In genomic region chr13:67230774-67231480, GRCh38 we compare ENCODE assay signal across 8 cellular contexts. TPM values are rescaled to one million over a fixed set of nuclear protein-coding genes. Genes with fewer than 3 reads are reported as not detected.
DNase-seq lines count a peak whose midpoint lies in the region; ATAC-seq, FAIRE-seq and TF ChIP-seq lines count a peak whose summit lies in the region.

No MANE protein-coding gene starts in this region.

- H3K4me2 ChIP-seq in keratinocyte (ENCODE audit: control insufficient read depth, extremely low read depth, insufficient read depth, low read depth, low read length) = peak overlapping the region; percentile 77

- no peak overlapping the region for H3K27ac Mint-ChIP-seq in central memory CD8-positive, alpha-beta T cell (ENCODE audit: low read depth)

- no peak for TF ChIP-seq CTCF in keratinocyte (optimal IDR thresholded peaks at IDR 0.05 in 1 of 3, IDR thresholded peaks at IDR 0.05 in 1 of 3, conservative IDR thresholded peaks at IDR 0.05 in 1 of 3; ENCODE audit: extremely low read depth in 1 of 3, insufficient read depth in 2 of 3, low read length in 3 of 3)

- H2AFZ ChIP-seq in keratinocyte (ENCODE audit: control insufficient read depth, low read length) = peak overlapping the region; percentile 78

- no peaks in the 10 kb centered on the region for H3K36me3 ChIP-seq in SJSA1
- H3K36me3 ChIP-seq in keratinocyte (ENCODE audit: control insufficient read depth in 2 of 2, extremely low read depth in 1 of 2, insufficient read depth in 2 of 2, low read length in 2 of 2) = no peaks in the 10 kb centered on the region

- H3K27ac ChIP-seq in SJSA1 = no peak overlapping the region
- peak overlapping the region; percentile 22 for H3K27ac ChIP-seq in keratinocyte (ENCODE audit: control insufficient read depth, insufficient read depth, low read length)

- H3K4me1 Mint-ChIP-seq in central memory CD8-positive, alpha-beta T cell = peaks cover 6% of the 10 kb centered on the region

- H3K4me3 Mint-ChIP-seq in central memory CD8-positive, alpha-beta T cell = no peak overlapping the region

- H3K4me3 ChIP-seq in SJSA1 = peak overlapping the region; percentile 61
- H3K4me3 ChIP-seq in keratinocyte (ENCODE audit: control insufficient read depth in 2 of 3, extremely low read depth in 1 of 3, insufficient read depth in 2 of 3, low read depth in 1 of 3, low read length in 3 of 3) = peak overlapping the region; percentile 69 to 91 (median 74)

- no peaks in the 10 kb centered on the region for H3K9me3 ChIP-seq in SJSA1 (replicated peaks)
- no peaks in the 10 kb centered on the region for H3K9me3 ChIP-seq in keratinocyte (ENCODE audit: control insufficient read depth, low read depth, low read length)

- H3K27me3 ChIP-seq in SJSA1 (replicated peaks) (no peaks in the 10 kb centered on the region), keratinocyte (ENCODE audit: control insufficient read depth, extremely low read depth, insufficient read depth, low read length) (no peaks in the 10 kb centered on the region)

- dilution Hi-C loops in keratinocyte (cut with MboI; ENCODE audit: extremely low pct_ligation_motif_present, low sequenced_read_pairs) = no loop called here

- ATAC-seq in GM21360 (IDR thresholded peaks at IDR 0.05; ENCODE audit: unreplicated experiment) (peak; percentile 26), HG03575 (IDR thresholded peaks at IDR 0.05; ENCODE audit: extremely low read depth, insufficient number of reproducible peaks, low FRiP score, unreplicated experiment) (peak; percentile 4), HG03565 (IDR thresholded peaks at IDR 0.05; ENCODE audit: unreplicated experiment) (no peak)
- ATAC-seq in central memory CD8-positive, alpha-beta T cell (replicated peaks; ENCODE audit: extremely low read depth, poor library complexity, severe bottlenecking) = peak; percentile 10

- FAIRE-seq in keratinocyte (lab: Jason Lieb, UNC) = no peak

- no peaks in the 10 kb centered on the region for H3K36me3 Mint-ChIP-seq in central memory CD8-positive, alpha-beta T cell (ENCODE audit: insufficient read depth)

- H4K20me1 ChIP-seq in keratinocyte (ENCODE audit: control insufficient read depth, extremely low read depth, insufficient read depth, low read length) = no peaks in the 10 kb centered on the region

- no peaks in the 10 kb centered on the region for H3K9me3 Mint-ChIP-seq in central memory CD8-positive, alpha-beta T cell

- H3K79me2 ChIP-seq in keratinocyte (ENCODE audit: control insufficient read depth, insufficient read depth, low read length) = no peaks in the 10 kb centered on the region

- H3K9me1 ChIP-seq in keratinocyte (ENCODE audit: control insufficient read depth, extremely low read depth, insufficient read depth, low read length) = no peaks in the 10 kb centered on the region

- H3K27me3 Mint-ChIP-seq in central memory CD8-positive, alpha-beta T cell = no peaks in the 10 kb centered on the region

- H3K9ac ChIP-seq in keratinocyte (ENCODE audit: control insufficient read depth, extremely low read depth, insufficient read depth, low read length) = peak overlapping the region; percentile 64

- H3K4me1 ChIP-seq in SJSA1 (replicated peaks) = no peaks in the 10 kb centered on the region
- peaks cover 8% of the 10 kb centered on the region for H3K4me1 ChIP-seq in keratinocyte (ENCODE audit: control insufficient read depth, extremely low read depth, insufficient read depth, low read length)

- peak; percentile 57 for DNase-seq in DMS53 (lab: John Stamatoyannopoulos, UW)
- peak; percentile 48 to 72 for DNase-seq in SJSA1 (ENCODE audit: low read depth in 1 of 2, low spot score in 2 of 2)
- no peak for DNase-seq in central memory CD8-positive, alpha-beta T cell (ENCODE audit: low spot score in 2 of 2)
- DNase-seq in keratinocyte (ENCODE audit: low read depth, low spot score) = no peak
- peak; percentile 28 for DNase-seq in smooth muscle cell of the brain vasculature (ENCODE audit: low read depth, low spot score)

RNA-seq across cellular contexts. Expression of gene PCDH9, which starts 0.8 kb away (rescaled TPM):
- 1.1 and 2.2 TPM in 2 replicates for total RNA-seq in SJSA1 (2014; rRNA removed; shearing (Covaris generic))
- polyA plus RNA-seq in keratinocyte = 0.21 to 0.25 TPM (median 0.21 TPM) in 3 replicates
- 0.04 TPM for polyA plus RNA-seq in keratinocyte (2011; ENCODE audit: low read depth)
- 0.08 and 0.09 TPM in 2 replicates for polyA plus RNA-seq in keratinocyte (2011; cell fraction: cytosol; rRNA removed)
- polyA plus RNA-seq in keratinocyte (2011; cell fraction: nucleus; rRNA removed) = 0.44 and 0.50 TPM in 2 replicates
- polyA plus RNA-seq in keratinocyte (2012; ENCODE audit: low replicate concordance) = 0.04 and 0.21 TPM in 2 replicates
- 0.48 to 0.86 TPM (median 0.72 TPM) in 3 replicates for polyA minus RNA-seq in keratinocyte
- polyA minus RNA-seq in keratinocyte (2011; cell fraction: cytosol; rRNA and poly(A)+ RNA removed) = not detected
- 0.63 and 0.70 TPM in 2 replicates for polyA minus RNA-seq in keratinocyte (2011; cell fraction: nucleus; rRNA and poly(A)+ RNA removed)

Comparison
In these comparisons a context has a peak if more than half of its experiments do, and no peak if none do; other contexts are left out.
1. DNase-seq: peak in DMS53 (single experiment), SJSA1 (2 of 2) and smooth muscle cell of the brain vasculature (single experiment); none in central memory CD8-positive, alpha-beta T cell (0 of 2) and keratinocyte (single experiment).